11 cellular contexts compared by ENCODE assay signal in genomic region chr2:178277741-178278197, GRCh38.
A peak's percentile ranks its signal among the peaks of the same experiment; 100 is the strongest.
DNase-seq lines count a peak whose midpoint lies in the region; ATAC-seq lines count a peak whose summit lies in the region.
"Had no signal": no experiment of that assay in that cellular context is flagged by ENCODE, and none has a peak within 500 bp of the region (broad histone marks: within the 10 kb centered on the region; RNA-seq: fewer than 3 reads in every experiment).

No MANE protein-coding gene starts in this region.

- H3K4me3 ChIP-seq in subcutaneous abdominal adipose tissue (ENCODE audit: low read depth in 1 of 5, low read length in 5 of 5) = peak overlapping the region in 3 of 5 donors; percentile 3 to 44 (median 33)

- no peaks in the 10 kb centered on the region for H3K27me3 ChIP-seq in subcutaneous abdominal adipose tissue (ENCODE audit: control insufficient read depth in 5 of 5, insufficient read depth in 4 of 5, low read length in 5 of 5)

- H3K36me3 ChIP-seq in subcutaneous abdominal adipose tissue (ENCODE audit: control insufficient read depth in 5 of 5, insufficient read depth in 5 of 5, low read length in 5 of 5) = no peaks in the 10 kb centered on the region

- peak; percentile 88 for ATAC-seq in left lobe of liver
- no peak for ATAC-seq in HG02763 (IDR thresholded peaks at IDR 0.05; ENCODE audit: unreplicated experiment)

- no peaks in the 10 kb centered on the region for H3K9me3 ChIP-seq in subcutaneous abdominal adipose tissue (ENCODE audit: control insufficient read depth in 5 of 5, low read length in 5 of 5)

- DNase-seq in NCI-H748 (lab: John Stamatoyannopoulos, UW; ENCODE audit: unreplicated experiment) (peak; percentile 14), NCI-H748 treated with DMSO at 0.1 percent for 48 hours (lab: John Stamatoyannopoulos, UW) (no peak), astrocyte of the hippocampus (ENCODE audit: low read depth, low spot score) (peak; percentile 40), left lobe of liver (ENCODE audit: low spot score) (peak; percentile 72), cerebellar cortex (ENCODE audit: low spot score) (no peak), NCI-H226 (no peak)
- DNase-seq: NCI-H2029; stimulated activated CD4-positive, alpha-beta T cell treated with anti-CD3 and anti-CD28 coated beads, Interleukin-1b, Interleukin-23, amount 100 ng/mL, for 48 hours had no signal

- H3K27ac ChIP-seq in subcutaneous abdominal adipose tissue (ENCODE audit: low read depth, low read length) = no peak overlapping the region
- H3K27ac ChIP-seq: HL-60 had no signal

- no peak overlapping the region for H3K9ac ChIP-seq in subcutaneous abdominal adipose tissue (ENCODE audit: low read length in 5 of 5)

- H3K4me1 ChIP-seq in subcutaneous abdominal adipose tissue (ENCODE audit: control insufficient read depth in 5 of 5, insufficient read depth in 5 of 5, low read length in 5 of 5) = peaks cover 2 to 10% (median 3%) of the 10 kb centered on the region in 5 donors

Comparison
In these comparisons a context has a peak if more than half of its experiments do, and no peak if none do; other contexts are left out.
1. DNase-seq: peak in NCI-H748 (single experiment), astrocyte of the hippocampus (single experiment) and left lobe of liver (single experiment); none in NCI-H748 treated with DMSO at 0.1 percent for 48 hours (single experiment), cerebellar cortex (single experiment) and NCI-H226 (single experiment).